Comparison of ENCODE assay signal across 1 cellular context in the genomic region with DNA sequence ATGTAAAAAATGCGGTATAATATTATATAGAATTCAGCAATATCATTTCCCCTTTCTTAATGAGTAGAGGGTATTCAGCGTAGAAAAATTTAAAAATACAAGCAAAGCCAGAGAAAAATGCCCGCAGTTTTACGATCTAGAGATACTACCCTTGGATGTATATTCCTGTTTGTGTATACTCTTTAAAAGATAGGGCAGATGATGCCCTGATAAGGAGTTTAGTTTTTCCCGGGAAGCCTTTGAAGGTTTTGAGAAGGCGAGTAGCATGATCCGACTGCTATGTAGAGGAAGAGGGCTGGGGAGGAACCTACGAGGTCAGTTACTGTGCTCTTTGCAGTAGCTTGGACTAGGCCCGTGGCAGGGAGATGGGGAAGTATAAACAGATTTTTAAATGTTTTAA.
TF ChIP-seq lines count a peak whose summit lies in the region.

No MANE protein-coding gene starts in this region.

TF ChIP-seq in GM12878, 131 proteins besides CTCF, POLR2A, EP300 and RAD21 (continued from another document):
- TF ChIP-seq NRF1 (conservative IDR thresholded peaks at IDR 0.05; ENCODE audit: low read depth, low read length) = no peak
- TF ChIP-seq NR2C1 (IDR thresholded peaks at IDR 0.05) = no peak
